2 cellular contexts compared by ENCODE assay signal in genomic region chr13:104408733-104409132, GRCh38.
TF ChIP-seq lines count a peak whose summit lies in the region.

No MANE protein-coding gene starts in this region.

TF ChIP-seq in IMR-90, 13 proteins besides CTCF, POLR2A, EP300 and RAD21:
- TF ChIP-seq CEBPB (IDR thresholded peaks at IDR 0.05; ENCODE audit: low read depth, low read length): no peak
- TF ChIP-seq CHD1 (IDR thresholded peaks at IDR 0.05; ENCODE audit: low read depth, low read length): no peak
- no peak for TF ChIP-seq RCOR1 (IDR thresholded peaks at IDR 0.05; ENCODE audit: insufficient replicate concordance, low read length)
- TF ChIP-seq RFX5 (IDR thresholded peaks at IDR 0.05; ENCODE audit: low read depth, low read length): no peak
- TF ChIP-seq ELK1 (IDR thresholded peaks at IDR 0.05; ENCODE audit: borderline replicate concordance, low read depth, low read length): no peak
- no peak for TF ChIP-seq USF2 (IDR thresholded peaks at IDR 0.05; ENCODE audit: low read depth, low read length)
- no peak for TF ChIP-seq SMC3 (IDR thresholded peaks at IDR 0.05; ENCODE audit: low read depth, low read length)
- TF ChIP-seq NFE2L2 (IDR thresholded peaks at IDR 0.05; ENCODE audit: low read depth, low read length): no peak
- no peak for TF ChIP-seq FOS (IDR thresholded peaks at IDR 0.05; ENCODE audit: low read depth, low read length)
- no peak for TF ChIP-seq MXI1 (IDR thresholded peaks at IDR 0.05; ENCODE audit: borderline replicate concordance, low read depth, low read length)
TF ChIP-seq in IMR-90: peak in this region for 0.

TF ChIP-seq in endothelial cell of umbilical vein, 7 proteins besides CTCF, POLR2A, EP300 and RAD21:
- TF ChIP-seq MAX (IDR thresholded peaks at IDR 0.05; ENCODE audit: insufficient read depth, insufficient read length) (no peak), JUN (IDR thresholded peaks at IDR 0.05; ENCODE audit: borderline replicate concordance, insufficient read depth, insufficient read length, low read depth) (peak; percentile 43), GATA2 (IDR thresholded peaks at IDR 0.05; ENCODE audit: insufficient read depth, insufficient read length, low read depth, low read length) (peak; percentile 91), MYC (IDR thresholded peaks at IDR 0.05; ENCODE audit: low read depth, low read length) (no peak), EZH2 (IDR thresholded peaks at IDR 0.05; ENCODE audit: borderline replicate concordance, low read depth, low read length, severe bottlenecking) (no peak), POLR2AphosphoS5 (IDR thresholded peaks at IDR 0.05; ENCODE audit: insufficient read depth, low read depth, low read length) (peak; percentile 45), FOS (IDR thresholded peaks at IDR 0.05; ENCODE audit: borderline replicate concordance, insufficient read depth, low read length) (peak; percentile 60)
TF ChIP-seq in endothelial cell of umbilical vein: peak in this region for 4.
